Comparison of ENCODE assay signal across 12 cellular contexts in the genomic region with DNA sequence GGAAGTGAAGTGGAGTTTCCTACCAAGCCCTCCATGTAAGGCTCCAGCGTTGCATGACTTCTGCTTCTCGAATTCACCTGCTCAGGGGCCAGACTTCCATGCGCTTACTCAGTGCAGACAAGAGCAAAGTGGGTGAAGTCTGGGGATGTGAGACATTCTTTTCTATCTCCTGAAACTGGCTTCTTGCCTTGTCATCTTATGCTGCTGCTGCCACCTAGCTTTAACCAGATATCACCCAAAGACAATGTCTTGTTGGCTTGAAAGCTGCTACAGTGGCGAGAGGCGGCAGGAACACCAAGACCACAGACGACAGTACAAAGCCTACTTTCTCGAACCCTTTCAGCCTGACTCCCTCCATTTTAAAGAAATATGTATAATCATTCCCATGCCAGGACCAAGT.
A peak's percentile ranks its signal among the peaks of the same experiment; 100 is the strongest.
DNase-seq lines count a peak whose midpoint lies in the region; ATAC-seq, FAIRE-seq and TF ChIP-seq lines count a peak whose summit lies in the region.
"Had no signal": no experiment of that assay in that cellular context is flagged by ENCODE, and none has a peak within 500 bp of the region (broad histone marks: within the 10 kb centered on the region; RNA-seq: fewer than 3 reads in every experiment).

No MANE protein-coding gene starts in this region.

- TF ChIP-seq CTCF in PC-3 (conservative IDR thresholded peaks at IDR 0.05; ENCODE audit: low read depth, low read length) (peak; percentile 56), fibroblast of the aortic adventitia (IDR thresholded peaks at IDR 0.05; ENCODE audit: insufficient read depth, low read length) (no peak), lower lobe of right lung (IDR thresholded peaks at IDR 0.05) (no peak)

- H3K9me2 ChIP-seq in PC-3 (replicated peaks; ENCODE audit: low read length): no peaks in the 10 kb centered on the region

- H3K27ac ChIP-seq in PC-3 (ENCODE audit: low read length) (no peak overlapping the region), lower lobe of right lung (no peak overlapping the region)
- H3K27ac ChIP-seq: esophagus muscularis mucosa, transverse colon had no signal

- CTCF ChIA-PET in PC-3 (lab: Charles Lee): interaction anchor here (0.5 to 1.0 kb wide), 3 partner anchors 179 to 613 kb away, joined by 3 to 5 read pairs (median 3); no protein-coding TSS in a partner anchor

- POLR2A ChIA-PET in PC-3 (lab: Charles Lee; ENCODE audit: unreplicated experiment): no interaction called here

- H3K9ac ChIP-seq in PC-3 (ENCODE audit: low read length): no peak overlapping the region

- H3K27me3 ChIP-seq in PC-3 (ENCODE audit: low read length) (no peaks in the 10 kb centered on the region), lower lobe of right lung (ENCODE audit: low read depth) (no peaks in the 10 kb centered on the region)
- H3K27me3 ChIP-seq: esophagus muscularis mucosa, transverse colon had no signal

- peak; percentile 68 for ATAC-seq in GM18867 (IDR thresholded peaks at IDR 0.05; ENCODE audit: unreplicated experiment)
- peak; percentile 55 for ATAC-seq in PC-3
- ATAC-seq in GM19467 (IDR thresholded peaks at IDR 0.05; ENCODE audit: unreplicated experiment): no peak
- no peak for ATAC-seq in lower lobe of right lung

- FAIRE-seq in HTR-8/SVneo (lab: Jason Lieb, UNC): no peak

- no peaks in the 10 kb centered on the region for H3K79me2 ChIP-seq in PC-3 (ENCODE audit: low read length)

- H3K36me3 ChIP-seq in PC-3 (ENCODE audit: low read depth, low read length) (no peaks in the 10 kb centered on the region), lower lobe of right lung (no peaks in the 10 kb centered on the region)
- H3K36me3 ChIP-seq: esophagus muscularis mucosa, transverse colon had no signal

- DNase-seq in Ammon's horn (ENCODE audit: low spot score) (peak; percentile 21), PC-3 (peak; percentile 61), fibroblast of the aortic adventitia (ENCODE audit: low read depth) (peak; percentile 8), NCI-H1105 (lab: John Stamatoyannopoulos, UW) (no peak), lower lobe of right lung (no peak), HTR-8/SVneo (ENCODE audit: insufficient read length, low spot score) (no peak)
- DNase-seq: COR-L47, NCI-H1436, transverse colon had no signal

- H3K4me3 ChIP-seq in PC-3 (ENCODE audit: low read length): no peak overlapping the region
- H3K4me3 ChIP-seq in fibroblast of the aortic adventitia (ENCODE audit: low read depth, low read length): no peak overlapping the region
- no peak overlapping the region for H3K4me3 ChIP-seq in lower lobe of right lung
- H3K4me3 ChIP-seq: esophagus muscularis mucosa, transverse colon had no signal

- BruUV-seq in PC-3 (replicated peaks; lab: Mats Ljungman, UMichigan): no TSS peak

- intact Hi-C loops in PC-3 (cut with micrococcal nuclease): loop anchor here (1.0 to 5.0 kb wide), 2 partner anchors 184 to 209 kb away; no protein-coding TSS in a partner anchor
- intact Hi-C loops in lower lobe of right lung (cut with DNase I): no loop called here

- H3K4me1 ChIP-seq in PC-3 (ENCODE audit: insufficient read depth, low read length) (peaks cover 4% of the 10 kb centered on the region; the same call in 1 of the 2 replicates), lower lobe of right lung (no peaks in the 10 kb centered on the region)
- H3K4me1 ChIP-seq: esophagus muscularis mucosa, transverse colon had no signal

- H3K9me3 ChIP-seq in PC-3 (ENCODE audit: low read length) (no peaks in the 10 kb centered on the region), lower lobe of right lung (no peaks in the 10 kb centered on the region)
- H3K9me3 ChIP-seq: transverse colon had no signal

- H3K4me2 ChIP-seq in PC-3 (ENCODE audit: low read length): no peak overlapping the region

- H2AFZ ChIP-seq in PC-3 (ENCODE audit: low read length): no peak overlapping the region

- no peaks in the 10 kb centered on the region for H4K20me1 ChIP-seq in PC-3 (ENCODE audit: low read length)

- H3F3A ChIP-seq in PC-3 (ENCODE audit: low read length, unreplicated experiment): no peaks in the 10 kb centered on the region

Comparison
In these comparisons a context has a peak if more than half of its experiments do, and no peak if none do; other contexts are left out.
1. DNase-seq: peak in Ammon's horn (single experiment), PC-3 (single experiment) and fibroblast of the aortic adventitia (single experiment); none in NCI-H1105 (single experiment), lower lobe of right lung (single experiment) and HTR-8/SVneo (single experiment).
2. ATAC-seq: peak in GM18867 (single experiment) and PC-3 (single experiment); none in GM19467 (single experiment) and lower lobe of right lung (0 of 2).